ENCODE assay signal across 18 cellular contexts in the genomic region with DNA sequence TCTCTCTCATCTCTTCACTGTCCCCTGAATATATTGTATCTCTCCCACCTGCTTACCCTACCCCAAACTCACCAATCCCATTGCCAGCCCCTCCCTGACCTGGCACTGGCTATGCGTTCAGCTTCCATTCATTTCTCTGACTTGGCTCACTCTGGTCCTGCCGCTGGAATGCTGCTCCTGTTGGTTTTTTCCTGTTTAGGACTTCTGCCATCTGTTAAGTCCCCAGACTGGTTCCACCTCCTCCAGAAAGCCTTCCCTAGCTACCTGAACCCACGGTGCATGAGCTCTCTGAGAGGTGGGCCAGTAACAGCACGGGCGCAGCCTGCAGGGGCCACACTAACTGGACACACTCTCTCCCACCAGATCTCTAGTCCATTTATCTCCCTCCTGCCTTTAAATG.
DNase-seq lines count a peak whose midpoint lies in the region; ATAC-seq and TF ChIP-seq lines count a peak whose summit lies in the region.
"Had no signal": no experiment of that assay in that cellular context is flagged by ENCODE, and none has a peak within 500 bp of the region (broad histone marks: within the 10 kb centered on the region; RNA-seq: fewer than 3 reads in every experiment).

No MANE protein-coding gene starts in this region.

- H3K27me3 Mint-ChIP-seq in nephron progenitor cell (ENCODE audit: low read depth, poor library complexity) = peaks cover 22% of the 10 kb centered on the region

- no peaks in the 10 kb centered on the region for H3K36me3 Mint-ChIP-seq in nephron progenitor cell (ENCODE audit: low read depth)
- H3K36me3 Mint-ChIP-seq: CD8-positive, alpha-beta T cell had no signal

- H3K27ac Mint-ChIP-seq in nephron progenitor cell = peak overlapping the region; percentile 40
- H3K27ac Mint-ChIP-seq: B cell; CD4-positive, alpha-beta T cell; CD8-positive, alpha-beta T cell had no signal

- no peak overlapping the region for H3K27ac ChIP-seq in breast epithelium
- H3K27ac ChIP-seq: 22Rv1; A549; BLaER1 treated with 17β-estradiol and CSF1 and Interleukin-3, amounts not matched to agents 10 nM and 100 nM; C4-2B had no signal

- TF ChIP-seq POLR2A in breast epithelium (IDR thresholded peaks at IDR 0.05) = no peak

- H3K4me3 ChIP-seq in breast epithelium (no peak overlapping the region), LNCaP clone FGC (ENCODE audit: low read depth, low read length) (no peak overlapping the region)
- H3K4me3 ChIP-seq: A549; BLaER1 treated with 17β-estradiol and CSF1 and Interleukin-3, amounts not matched to agents 10 nM and 100 nM had no signal

- TF ChIP-seq CTCF in breast epithelium (IDR thresholded peaks at IDR 0.05) = no peak
- TF ChIP-seq CTCF in LNCaP clone FGC (IDR thresholded peaks at IDR 0.05; ENCODE audit: control insufficient read depth, extremely low read depth, insufficient read depth) = no peak
- TF ChIP-seq CTCF in nephron progenitor cell (IDR thresholded peaks at IDR 0.05) = no peak

- ATAC-seq in HG03139 (IDR thresholded peaks at IDR 0.05; ENCODE audit: unreplicated experiment) = no peak
- ATAC-seq: A549; CD8-positive, alpha-beta T cell had no signal

- no peaks in the 10 kb centered on the region for H3K36me3 ChIP-seq in breast epithelium
- H3K36me3 ChIP-seq: BLaER1 treated with 17β-estradiol and CSF1 and Interleukin-3, amounts not matched to agents 10 nM and 100 nM had no signal

- H3K9me3 ChIP-seq in breast epithelium = no peaks in the 10 kb centered on the region
- H3K9me3 ChIP-seq: BLaER1 treated with 17β-estradiol and CSF1 and Interleukin-3, amounts not matched to agents 10 nM and 100 nM; Caco-2 had no signal

- H3K27me3 ChIP-seq in breast epithelium = peaks cover 0 to 57% of the 10 kb centered on the region in 2 donors

- intact Hi-C loops in breast epithelium (cut with DNase I; ENCODE audit: low total_unique reads) = loop anchor here (2.0 kb wide), 1 partner anchor 73 kb away; no protein-coding TSS in a partner anchor

- no peaks in the 10 kb centered on the region for H3K4me1 ChIP-seq in breast epithelium
- H3K4me1 ChIP-seq: A549; BLaER1 treated with 17β-estradiol and CSF1 and Interleukin-3, amounts not matched to agents 10 nM and 100 nM; Caco-2 had no signal

- no peak overlapping the region for H3K4me3 Mint-ChIP-seq in nephron progenitor cell
- H3K4me3 Mint-ChIP-seq: B cell; CD4-positive, alpha-beta T cell; CD8-positive, alpha-beta T cell had no signal

- DNase-seq in T47D (ENCODE audit: low read depth in 1 of 2, low spot score in 1 of 2) = peak; percentile 67 to 90
- no peak for DNase-seq in breast epithelium (ENCODE audit: low spot score in 2 of 2)
- peak; percentile 41 for DNase-seq in LNCaP clone FGC (ENCODE audit: low read depth)
- no peak for DNase-seq in nephron progenitor cell
- no peak for DNase-seq in T-helper 9 cell
- DNase-seq: AML-193; Caco-2; Calu3; CD4-positive, alpha-beta T cell; CD8-positive, alpha-beta T cell; DMS79 treated with DMSO at 0.1 percent for 48 hours; GF-D8 had no signal

- H3K4me1 Mint-ChIP-seq in nephron progenitor cell = peaks cover 75% of the 10 kb centered on the region
- H3K4me1 Mint-ChIP-seq: B cell had no signal

- H3K9me3 Mint-ChIP-seq in nephron progenitor cell = no peaks in the 10 kb centered on the region
- H3K9me3 Mint-ChIP-seq: CD4-positive, alpha-beta T cell; CD8-positive, alpha-beta T cell had no signal

- in situ Hi-C loops in T47D (cut with HindIII; ENCODE audit: low pct_unique_long_range_greater_than_20kb, low sequenced_read_pairs) = no loop called here

Comparison
In these comparisons a context has a peak if more than half of its experiments do, and no peak if none do; other contexts are left out.
1. DNase-seq: peak in T47D (2 of 2) and LNCaP clone FGC (single experiment); none in breast epithelium (0 of 2), nephron progenitor cell (single experiment) and T-helper 9 cell (single experiment).